In the genomic region with DNA sequence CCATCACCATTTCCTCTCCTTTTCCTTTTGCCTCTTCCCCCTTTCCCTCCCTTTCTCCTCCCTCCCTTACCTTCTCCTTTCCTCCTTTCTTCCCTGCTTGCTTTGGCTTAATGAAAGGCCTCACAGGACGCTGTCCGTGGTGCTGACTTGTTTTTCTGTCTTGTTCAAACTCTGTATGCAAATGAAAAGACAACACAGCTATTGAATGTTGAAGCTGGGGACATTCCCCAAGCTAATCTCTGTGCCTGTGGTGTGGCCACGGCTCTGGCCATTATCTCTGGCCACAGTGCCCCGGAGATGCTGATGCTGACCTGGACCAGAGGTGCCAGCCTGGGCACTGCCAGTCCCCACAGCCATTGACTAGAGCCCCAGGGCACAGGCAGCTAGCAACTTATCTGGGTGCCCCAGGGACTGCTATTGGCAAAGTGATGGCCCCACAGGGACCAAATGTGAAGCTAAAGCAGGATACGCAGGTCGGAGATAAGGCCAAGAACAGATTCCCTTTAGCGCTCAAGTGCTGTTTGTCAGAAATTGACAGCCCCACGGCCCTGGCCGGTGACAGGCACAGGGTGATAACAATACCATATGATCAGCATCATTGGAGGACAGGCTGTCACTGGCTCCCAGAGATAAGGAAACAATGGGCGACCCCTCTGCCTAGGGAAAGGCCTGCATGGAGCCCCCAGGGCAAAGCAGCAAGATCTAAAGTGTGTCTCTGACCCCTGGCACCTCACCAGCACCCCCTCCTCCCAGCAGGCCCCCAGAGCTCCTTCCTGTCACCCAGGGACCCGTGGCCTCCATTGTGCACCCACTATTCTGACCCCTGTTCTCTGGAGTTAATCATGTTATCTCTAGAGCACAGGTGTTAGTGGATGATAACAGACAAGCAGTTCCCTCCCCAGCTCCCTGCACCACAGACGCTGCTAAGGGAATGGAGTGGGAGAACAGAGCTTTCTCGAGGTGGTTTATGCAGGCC, we compare ENCODE assay signal across 2 cellular contexts.
A peak's percentile ranks its signal among the peaks of the same experiment; 100 is the strongest.
TF ChIP-seq lines count a peak whose summit lies in the region.

No MANE protein-coding gene starts in this region.

TF ChIP-seq in K562, 482 proteins besides CTCF, POLR2A, EP300 and RAD21 (continued from another document):
- TF ChIP-seq, protein P1, sequence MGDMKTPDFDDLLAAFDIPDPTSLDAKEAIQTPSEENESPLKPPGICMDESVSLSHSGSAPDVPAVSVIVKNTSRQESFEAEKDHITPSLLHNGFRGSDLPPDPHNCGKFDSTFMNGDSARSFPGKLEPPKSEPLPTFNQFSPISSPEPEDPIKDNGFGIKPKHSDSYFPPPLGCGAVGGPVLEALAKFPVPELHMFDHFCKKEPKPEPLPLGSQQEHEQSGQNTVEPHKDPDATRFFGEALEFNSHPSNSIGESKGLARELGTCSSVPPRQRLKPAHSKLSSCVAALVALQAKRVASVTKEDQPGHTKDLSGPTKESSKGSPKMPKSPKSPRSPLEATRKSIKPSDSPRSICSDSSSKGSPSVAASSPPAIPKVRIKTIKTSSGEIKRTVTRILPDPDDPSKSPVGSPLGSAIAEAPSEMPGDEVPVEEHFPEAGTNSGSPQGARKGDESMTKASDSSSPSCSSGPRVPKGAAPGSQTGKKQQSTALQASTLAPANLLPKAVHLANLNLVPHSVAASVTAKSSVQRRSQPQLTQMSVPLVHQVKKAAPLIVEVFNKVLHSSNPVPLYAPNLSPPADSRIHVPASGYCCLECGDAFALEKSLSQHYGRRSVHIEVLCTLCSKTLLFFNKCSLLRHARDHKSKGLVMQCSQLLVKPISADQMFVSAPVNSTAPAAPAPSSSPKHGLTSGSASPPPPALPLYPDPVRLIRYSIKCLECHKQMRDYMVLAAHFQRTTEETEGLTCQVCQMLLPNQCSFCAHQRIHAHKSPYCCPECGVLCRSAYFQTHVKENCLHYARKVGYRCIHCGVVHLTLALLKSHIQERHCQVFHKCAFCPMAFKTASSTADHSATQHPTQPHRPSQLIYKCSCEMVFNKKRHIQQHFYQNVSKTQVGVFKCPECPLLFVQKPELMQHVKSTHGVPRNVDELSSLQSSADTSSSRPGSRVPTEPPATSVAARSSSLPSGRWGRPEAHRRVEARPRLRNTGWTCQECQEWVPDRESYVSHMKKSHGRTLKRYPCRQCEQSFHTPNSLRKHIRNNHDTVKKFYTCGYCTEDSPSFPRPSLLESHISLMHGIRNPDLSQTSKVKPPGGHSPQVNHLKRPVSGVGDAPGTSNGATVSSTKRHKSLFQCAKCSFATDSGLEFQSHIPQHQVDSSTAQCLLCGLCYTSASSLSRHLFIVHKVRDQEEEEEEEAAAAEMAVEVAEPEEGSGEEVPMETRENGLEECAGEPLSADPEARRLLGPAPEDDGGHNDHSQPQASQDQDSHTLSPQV (IDR thresholded peaks at IDR 0.05) = no peak
- TF ChIP-seq TFAM (CRISPR knock-in tag; conservative IDR thresholded peaks at IDR 0.05) (no peak), TARDBP (IDR thresholded peaks at IDR 0.05) (no peak), ZKSCAN8 (CRISPR knock-in tag; IDR thresholded peaks at IDR 0.05) (peak; percentile 67), NCOA1 (IDR thresholded peaks at IDR 0.05; ENCODE audit: low read depth) (peak; percentile 58; the same call in 1 of the 2 replicates), FOSL1 (tag; conservative IDR thresholded peaks at IDR 0.05) (peak; percentile 78), ZNF584 (CRISPR knock-in tag; IDR thresholded peaks at IDR 0.05; ENCODE audit: low read depth) (peak; percentile 90)

TF ChIP-seq in HepG2, 621 proteins besides CTCF, POLR2A, EP300 and RAD21 (continued from another document and continues in another):
- no peak for TF ChIP-seq NR1H2 (CRISPR knock-in tag; IDR thresholded peaks at IDR 0.05; ENCODE audit: borderline replicate concordance, low read depth)
- TF ChIP-seq ZNF143 (CRISPR knock-in tag; IDR thresholded peaks at IDR 0.05) = no peak
- TF ChIP-seq NCOA2 (CRISPR knock-in tag; IDR thresholded peaks at IDR 0.05) = peak; percentile 75
- peak; percentile 82; the same call in 1 of the 2 replicates for TF ChIP-seq KLF9 (CRISPR knock-in tag; IDR thresholded peaks at IDR 0.05; ENCODE audit: low read depth)
- peak; percentile 93 for TF ChIP-seq ZNF335 (CRISPR knock-in tag; IDR thresholded peaks at IDR 0.05)
- TF ChIP-seq ZNF431 (CRISPR knock-in tag; IDR thresholded peaks at IDR 0.05; ENCODE audit: borderline replicate concordance, low read depth) = no peak
- TF ChIP-seq ZBTB46 (CRISPR knock-in tag; IDR thresholded peaks at IDR 0.05; ENCODE audit: borderline replicate concordance) = no peak
- no peak for TF ChIP-seq ZBTB38 (CRISPR knock-in tag; IDR thresholded peaks at IDR 0.05)
- peak; percentile 100 for TF ChIP-seq EHMT2 (IDR thresholded peaks at IDR 0.05; ENCODE audit: borderline replicate concordance, low read depth, low read length)
- no peak for TF ChIP-seq E2F1 (CRISPR knock-in tag; IDR thresholded peaks at IDR 0.05)
- peak; percentile 83 for TF ChIP-seq ZNF546 (CRISPR knock-in tag; conservative IDR thresholded peaks at IDR 0.05)
- TF ChIP-seq, protein P2, sequence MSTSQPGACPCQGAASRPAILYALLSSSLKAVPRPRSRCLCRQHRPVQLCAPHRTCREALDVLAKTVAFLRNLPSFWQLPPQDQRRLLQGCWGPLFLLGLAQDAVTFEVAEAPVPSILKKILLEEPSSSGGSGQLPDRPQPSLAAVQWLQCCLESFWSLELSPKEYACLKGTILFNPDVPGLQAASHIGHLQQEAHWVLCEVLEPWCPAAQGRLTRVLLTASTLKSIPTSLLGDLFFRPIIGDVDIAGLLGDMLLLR (CRISPR knock-in tag; IDR thresholded peaks at IDR 0.05) = no peak
- TF ChIP-seq ZNF235 (CRISPR knock-in tag; IDR thresholded peaks at IDR 0.05; ENCODE audit: borderline replicate concordance) = no peak
- TF ChIP-seq HCFC1 (IDR thresholded peaks at IDR 0.05; ENCODE audit: low read depth, low read length) = 0 out of 2 replicates have a peak, but pooled peaks have one; percentile 19
- no peak for TF ChIP-seq ZNF33B (CRISPR knock-in tag; IDR thresholded peaks at IDR 0.05)
- no peak for TF ChIP-seq MYC (CRISPR knock-in tag; IDR thresholded peaks at IDR 0.05; ENCODE audit: borderline replicate concordance)
- peak; percentile 92 for TF ChIP-seq HDAC2 (CRISPR knock-in tag; IDR thresholded peaks at IDR 0.05)
- no peak for TF ChIP-seq RBM39 (IDR thresholded peaks at IDR 0.05; ENCODE audit: low read depth, low read length, poor library complexity, severe bottlenecking)
- 0 out of 2 replicates have a peak, but pooled peaks have one; percentile 57 for TF ChIP-seq ZNF782 (CRISPR knock-in tag; IDR thresholded peaks at IDR 0.05; ENCODE audit: borderline replicate concordance)
- TF ChIP-seq SIX1 (CRISPR knock-in tag; IDR thresholded peaks at IDR 0.05; ENCODE audit: borderline replicate concordance) = peak; percentile 69; the same call in 1 of the 2 replicates
- no peak for TF ChIP-seq ZNF776 (CRISPR knock-in tag; IDR thresholded peaks at IDR 0.05)
- TF ChIP-seq, protein P3, sequence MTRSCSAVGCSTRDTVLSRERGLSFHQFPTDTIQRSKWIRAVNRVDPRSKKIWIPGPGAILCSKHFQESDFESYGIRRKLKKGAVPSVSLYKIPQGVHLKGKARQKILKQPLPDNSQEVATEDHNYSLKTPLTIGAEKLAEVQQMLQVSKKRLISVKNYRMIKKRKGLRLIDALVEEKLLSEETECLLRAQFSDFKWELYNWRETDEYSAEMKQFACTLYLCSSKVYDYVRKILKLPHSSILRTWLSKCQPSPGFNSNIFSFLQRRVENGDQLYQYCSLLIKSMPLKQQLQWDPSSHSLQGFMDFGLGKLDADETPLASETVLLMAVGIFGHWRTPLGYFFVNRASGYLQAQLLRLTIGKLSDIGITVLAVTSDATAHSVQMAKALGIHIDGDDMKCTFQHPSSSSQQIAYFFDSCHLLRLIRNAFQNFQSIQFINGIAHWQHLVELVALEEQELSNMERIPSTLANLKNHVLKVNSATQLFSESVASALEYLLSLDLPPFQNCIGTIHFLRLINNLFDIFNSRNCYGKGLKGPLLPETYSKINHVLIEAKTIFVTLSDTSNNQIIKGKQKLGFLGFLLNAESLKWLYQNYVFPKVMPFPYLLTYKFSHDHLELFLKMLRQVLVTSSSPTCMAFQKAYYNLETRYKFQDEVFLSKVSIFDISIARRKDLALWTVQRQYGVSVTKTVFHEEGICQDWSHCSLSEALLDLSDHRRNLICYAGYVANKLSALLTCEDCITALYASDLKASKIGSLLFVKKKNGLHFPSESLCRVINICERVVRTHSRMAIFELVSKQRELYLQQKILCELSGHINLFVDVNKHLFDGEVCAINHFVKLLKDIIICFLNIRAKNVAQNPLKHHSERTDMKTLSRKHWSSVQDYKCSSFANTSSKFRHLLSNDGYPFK (CRISPR knock-in tag; IDR thresholded peaks at IDR 0.05; ENCODE audit: borderline replicate concordance) = no peak
- TF ChIP-seq GABPA (IDR thresholded peaks at IDR 0.05; ENCODE audit: low read depth, low read length) = no peak
- no peak for TF ChIP-seq GABPA (CRISPR knock-in tag; IDR thresholded peaks at IDR 0.05; ENCODE audit: low read depth)
- TF ChIP-seq, protein P4, sequence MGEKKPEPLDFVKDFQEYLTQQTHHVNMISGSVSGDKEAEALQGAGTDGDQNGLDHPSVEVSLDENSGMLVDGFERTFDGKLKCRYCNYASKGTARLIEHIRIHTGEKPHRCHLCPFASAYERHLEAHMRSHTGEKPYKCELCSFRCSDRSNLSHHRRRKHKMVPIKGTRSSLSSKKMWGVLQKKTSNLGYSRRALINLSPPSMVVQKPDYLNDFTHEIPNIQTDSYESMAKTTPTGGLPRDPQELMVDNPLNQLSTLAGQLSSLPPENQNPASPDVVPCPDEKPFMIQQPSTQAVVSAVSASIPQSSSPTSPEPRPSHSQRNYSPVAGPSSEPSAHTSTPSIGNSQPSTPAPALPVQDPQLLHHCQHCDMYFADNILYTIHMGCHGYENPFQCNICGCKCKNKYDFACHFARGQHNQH (CRISPR knock-in tag; IDR thresholded peaks at IDR 0.05) = peak; percentile 86; the same call in 1 of the 2 replicates
- peak; percentile 86; the same call in 1 of the 2 replicates for TF ChIP-seq ZNF720 (CRISPR knock-in tag; IDR thresholded peaks at IDR 0.05)
- no peak for TF ChIP-seq ETS1 (CRISPR knock-in tag; IDR thresholded peaks at IDR 0.05)
- TF ChIP-seq ZNF430 (CRISPR knock-in tag; IDR thresholded peaks at IDR 0.05) = peak; percentile 73; the same call in 1 of the 2 replicates
- TF ChIP-seq TOE1 (CRISPR knock-in tag; IDR thresholded peaks at IDR 0.05) = no peak; the same call in 1 of the 2 replicates
- no peak; the same call in 1 of the 2 replicates for TF ChIP-seq AHR (CRISPR knock-in tag; IDR thresholded peaks at IDR 0.05)
- TF ChIP-seq SMYD3 (CRISPR knock-in tag; IDR thresholded peaks at IDR 0.05) = 0 out of 2 replicates have a peak, but pooled peaks have one; percentile 84
- TF ChIP-seq CAMTA2 (CRISPR knock-in tag; IDR thresholded peaks at IDR 0.05; ENCODE audit: borderline replicate concordance) = no peak; the same call in 1 of the 2 replicates
- TF ChIP-seq YEATS4 (CRISPR knock-in tag; IDR thresholded peaks at IDR 0.05; ENCODE audit: borderline replicate concordance) = no peak
- no peak for TF ChIP-seq IKZF1 (IDR thresholded peaks at IDR 0.05)
- TF ChIP-seq CHD4 (IDR thresholded peaks at IDR 0.05; ENCODE audit: borderline replicate concordance, low read length) = no peak
- peak; percentile 65 for TF ChIP-seq FOXO1 (CRISPR knock-in tag; IDR thresholded peaks at IDR 0.05)
- no peak for TF ChIP-seq PAF1 (CRISPR knock-in tag; IDR thresholded peaks at IDR 0.05)
- TF ChIP-seq EEA1 (CRISPR knock-in tag; IDR thresholded peaks at IDR 0.05; ENCODE audit: borderline replicate concordance) = no peak
